37 cellular contexts compared by ENCODE assay signal in genomic region chr1:115127539-115127938, GRCh38.
"Had no signal": no experiment of that assay in that cellular context is flagged by ENCODE, and none has a peak within 500 bp of the region (broad histone marks: within the 10 kb centered on the region; RNA-seq: fewer than 3 reads in every experiment).

No MANE protein-coding gene starts in this region.

- DNase-seq: activated B cell treated with CpG ODN at 0.5 μM for 24 hours; activated CD4-positive, alpha-beta memory T cell treated with anti-CD3 and anti-CD28 coated beads for 36 hours; activated CD4-positive, alpha-beta T cell treated with anti-CD3 and anti-CD28 coated beads for 4 hours; activated CD4-positive, alpha-beta T cell treated with anti-CD3 and anti-CD28 coated beads, Interleukin-2, amount 10 ng/mL, durations not matched to agents 24 days and 14 days; activated CD4-positive, alpha-beta T cell treated with anti-CD3 and anti-CD28 coated beads, Interleukin-2, amount 50 U/mL, for 1 hour; activated CD4-positive, alpha-beta T cell treated with anti-CD3 and anti-CD28 coated beads, Interleukin-2, amount 50 U/mL, for 4 hours; activated CD4-positive, CD25-positive, alpha-beta regulatory T cell treated with anti-CD3 and anti-CD28 coated beads, Interleukin-2, amount 50 U/mL, for 72 hours; activated CD8-positive, alpha-beta memory T cell treated with anti-CD3 and anti-CD28 coated beads, Interleukin-2, amount 50 U/mL, for 4 hours; activated CD8-positive, alpha-beta T cell treated with anti-CD3 and anti-CD28 coated beads for 36 hours; activated effector memory CD4-positive, alpha-beta T cell treated with anti-CD3 and anti-CD28 coated beads, Interleukin-2, amount 50 U/mL, for 16 hours; activated gamma-delta T cell treated with Interleukin-2 at 50 U/mL for 16 hours; activated naive CD4-positive, alpha-beta T cell; activated naive CD4-positive, alpha-beta T cell treated with anti-CD3 and anti-CD28 coated beads for 36 hours; activated naive CD4-positive, alpha-beta T cell treated with anti-CD3 and anti-CD28 coated beads, Interleukin-2, amount 50 U/mL, for 16 hours; activated naive CD8-positive, alpha-beta T cell treated with anti-CD3 and anti-CD28 coated beads, Interleukin-2, amount 10 ng/mL, durations not matched to agents 7 days and 5 days; activated T-cell treated with anti-CD3 and anti-CD28 coated beads for 4 hours; activated T-cell treated with anti-CD3 and anti-CD28 coated beads, Interleukin-2, amount 50 U/mL, for 1 hour; activated T-cell treated with anti-CD3 and anti-CD28 coated beads, Interleukin-2, amount 50 U/mL, for 4 hours; activated T-cell treated with anti-CD3 and anti-CD28 coated beads, Interleukin-2, amount 50 U/mL, for 72 hours; adrenal gland; amniotic stem cell; aorta; body of pancreas; brain microvascular endothelial cell; central memory CD4-positive, alpha-beta T cell; T-helper 1 cell; T-helper 2 cell; T-helper 9 cell had no signal

- H3K4me1 ChIP-seq: adrenal gland, body of pancreas, breast epithelium had no signal

- H3K36me3 Mint-ChIP-seq: activated naive CD8-positive, alpha-beta T cell treated with anti-CD3 and anti-CD28 coated beads, Interleukin-2, amount 10 ng/mL, durations not matched to agents 7 days and 5 days had no signal

- H3K4me3 Mint-ChIP-seq: activated B cell treated with CpG ODN at 0.5 μM for 24 hours; activated CD4-positive, alpha-beta memory T cell treated with anti-CD3 and anti-CD28 coated beads for 36 hours; activated CD4-positive, alpha-beta T cell treated with anti-CD3 and anti-CD28 coated beads, Interleukin-2, amount 10 ng/mL, durations not matched to agents 24 days and 14 days; activated CD8-positive, alpha-beta T cell treated with anti-CD3 and anti-CD28 coated beads for 36 hours; activated naive CD4-positive, alpha-beta T cell treated with anti-CD3 and anti-CD28 coated beads for 36 hours; activated naive CD8-positive, alpha-beta T cell treated with anti-CD3 and anti-CD28 coated beads, Interleukin-2, amount 10 ng/mL, durations not matched to agents 7 days and 5 days; activated T-cell treated with anti-CD3 and anti-CD28 coated beads, Interleukin-2, amount 50 U/mL, for 4 hours; activated T-cell treated with anti-CD3 and anti-CD28 coated beads, Interleukin-2, amount 50 U/mL, for 72 hours; activated T-helper 1 cell treated with anti-CD3 and anti-CD28 coated beads, Interleukin-12 subunit alpha, Interleukin-12 subunit beta, Interleukin-2, Interleukin-4 antibody, amounts not matched to agents 30 ng/mL and 10 ng/mL and 1 ng/mL, durations not matched to agents 14 hours and 24 hours and 36 hours; activated T-helper 17 cell treated with anti-CD3 and anti-CD28 coated beads, Interleukin-2, amount 50 U/mL, for 72 hours; T-helper 1 cell treated with Interleukin-12 subunit alpha and Interleukin-12 subunit beta and Interleukin-4 antibody, amounts not matched to agents 30 μg/mL and 1 μg/mL, for 36 hours; T-helper 2 cell treated with Interferon-gamma antibody and Interleukin-4, amounts not matched to agents 5 μg/mL and 100 μg/mL, for 36 hours had no signal

- ATAC-seq: activated CD8-positive, alpha-beta T cell treated with anti-CD3 and anti-CD28 coated beads for 36 hours; activated naive CD4-positive, alpha-beta T cell treated with anti-CD3 and anti-CD28 coated beads, Interleukin-2, amount 50 U/mL, for 72 hours; activated T-cell treated with anti-CD3 and anti-CD28 coated beads, Interleukin-2, amount 50 U/mL, for 4 hours; activated T-cell treated with anti-CD3 and anti-CD28 coated beads, Interleukin-2, amount 50 U/mL, for 72 hours; activated T-helper 17 cell treated with anti-CD3 and anti-CD28 coated beads, Interleukin-2, amount 50 U/mL, for 72 hours; body of pancreas had no signal

- H3K27ac ChIP-seq: adrenal gland, body of pancreas, brain microvascular endothelial cell, breast epithelium, VCaP had no signal

- H3K4me1 Mint-ChIP-seq: activated B cell treated with CpG ODN at 0.5 μM for 24 hours; activated CD4-positive, alpha-beta T cell treated with anti-CD3 and anti-CD28 coated beads, Interleukin-2, amount 10 ng/mL, durations not matched to agents 24 days and 14 days; activated naive CD8-positive, alpha-beta T cell treated with anti-CD3 and anti-CD28 coated beads, Interleukin-2, amount 10 ng/mL, durations not matched to agents 7 days and 5 days; activated T-helper 17 cell treated with anti-CD3 and anti-CD28 coated beads, Interleukin-2, amount 50 U/mL, for 72 hours had no signal

- H3K36me3 ChIP-seq: adrenal gland, brain microvascular endothelial cell, breast epithelium had no signal

- H3K27ac Mint-ChIP-seq: activated B cell treated with CpG ODN at 0.5 μM for 24 hours; activated CD4-positive, alpha-beta memory T cell treated with anti-CD3 and anti-CD28 coated beads for 36 hours; activated CD4-positive, alpha-beta T cell treated with anti-CD3 and anti-CD28 coated beads, Interleukin-2, amount 10 ng/mL, durations not matched to agents 24 days and 14 days; activated CD8-positive, alpha-beta T cell treated with anti-CD3 and anti-CD28 coated beads for 36 hours; activated naive CD4-positive, alpha-beta T cell treated with anti-CD3 and anti-CD28 coated beads for 36 hours; activated naive CD4-positive, alpha-beta T cell treated with anti-CD3 and anti-CD28 coated beads, Interleukin-2, amount 50 U/mL, for 72 hours; activated naive CD8-positive, alpha-beta T cell treated with anti-CD3 and anti-CD28 coated beads, Interleukin-2, amount 10 ng/mL, durations not matched to agents 7 days and 5 days; activated T-cell treated with anti-CD3 and anti-CD28 coated beads, Interleukin-2, amount 50 U/mL, for 72 hours; activated T-helper 1 cell treated with anti-CD3 and anti-CD28 coated beads, Interleukin-12 subunit alpha, Interleukin-12 subunit beta, Interleukin-2, Interleukin-4 antibody, amounts not matched to agents 30 ng/mL and 10 ng/mL and 1 ng/mL, durations not matched to agents 14 hours and 24 hours and 36 hours; activated T-helper 17 cell treated with anti-CD3 and anti-CD28 coated beads, Interleukin-2, amount 50 U/mL, for 72 hours; T-helper 1 cell treated with Interleukin-12 subunit alpha and Interleukin-12 subunit beta and Interleukin-4 antibody, amounts not matched to agents 30 μg/mL and 1 μg/mL, for 36 hours; T-helper 2 cell treated with Interferon-gamma antibody and Interleukin-4, amounts not matched to agents 5 μg/mL and 100 μg/mL, for 36 hours had no signal

- H3K27me3 ChIP-seq: adrenal gland, body of pancreas, brain microvascular endothelial cell, breast epithelium had no signal

- H3K4me3 ChIP-seq: adrenal gland, body of pancreas, breast epithelium had no signal

- FAIRE-seq: astrocyte, TTC549 had no signal
